In genomic region chr4:48164561-48164960, GRCh38 we compare ENCODE assay signal across 1 cellular context. TPM values are rescaled to one million over a fixed set of nuclear protein-coding genes. Genes with fewer than 3 reads are reported as not detected.
"Had no signal": no experiment of that assay in that cellular context is flagged by ENCODE, and none has a peak within 500 bp of the region (broad histone marks: within the 10 kb centered on the region; RNA-seq: fewer than 3 reads in every experiment).

No MANE protein-coding gene starts in this region.

RNA-seq across cellular contexts. Expression of gene TXK, which starts 30.5 kb away (rescaled TPM):
- total RNA-seq: G401 had no signal
